8 cellular contexts compared by ENCODE assay signal in the genomic region with DNA sequence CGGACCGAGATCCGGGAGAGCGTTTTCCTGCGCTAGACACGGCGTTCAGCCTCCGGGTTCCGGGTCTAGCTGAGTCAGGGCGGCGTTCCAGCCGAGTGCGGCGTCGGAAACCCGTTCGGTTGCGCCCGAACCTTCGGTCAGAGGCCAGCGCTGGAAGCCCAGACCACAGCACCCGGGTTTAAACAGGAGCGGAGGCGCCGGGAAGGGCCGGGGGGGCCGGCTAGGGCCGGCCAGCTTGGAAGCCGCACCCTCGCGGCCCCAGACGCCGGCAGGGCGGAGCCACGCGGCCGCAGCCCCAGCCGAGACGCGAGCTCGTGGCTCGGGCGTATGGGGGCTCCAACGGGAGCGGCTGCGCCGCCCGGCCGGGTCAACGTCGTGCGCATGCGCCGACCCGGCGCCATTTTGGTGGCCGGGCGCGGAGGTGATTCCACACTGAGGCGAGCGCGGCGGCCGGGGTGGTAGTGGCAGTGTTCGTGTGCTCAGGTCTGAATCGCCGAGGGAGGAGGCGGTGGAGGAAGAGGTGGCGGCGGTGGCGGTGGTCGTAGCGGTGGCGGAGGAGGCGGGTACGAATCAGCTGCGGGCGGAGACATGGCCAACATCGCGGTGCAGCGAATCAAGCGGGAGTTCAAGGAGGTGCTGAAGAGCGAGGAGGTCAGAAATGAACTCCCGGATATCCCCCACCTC. TPM values are rescaled to one million over a fixed set of nuclear protein-coding genes. Genes with fewer than 3 reads are reported as not detected.
DNase-seq lines count a peak whose midpoint lies in the region; ATAC-seq and TF ChIP-seq lines count a peak whose summit lies in the region.

A gene with protein sequence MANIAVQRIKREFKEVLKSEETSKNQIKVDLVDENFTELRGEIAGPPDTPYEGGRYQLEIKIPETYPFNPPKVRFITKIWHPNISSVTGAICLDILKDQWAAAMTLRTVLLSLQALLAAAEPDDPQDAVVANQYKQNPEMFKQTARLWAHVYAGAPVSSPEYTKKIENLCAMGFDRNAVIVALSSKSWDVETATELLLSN (plus strand): TSS at position 397 of the 684 bp plus-strand sequence. CDS start 192 bp downstream, at position 589.

- H3K36me3 Mint-ChIP-seq in CD8-positive, alpha-beta T cell: peaks cover 15% of the 10 kb centered on the region
- H3K36me3 Mint-ChIP-seq in activated CD8-positive, alpha-beta memory T cell treated with anti-CD3 and anti-CD28 coated beads, Interleukin-2, amount 10 ng/mL, durations not matched to agents 7 days and 5 days: peaks cover 16% of the 10 kb centered on the region

- H3K9ac ChIP-seq in endocrine pancreas (ENCODE audit: control insufficient read depth, insufficient read depth, low read length): peak within 1 kb of the TSS; percentile 99

- CTCF ChIA-PET in CD8-positive, alpha-beta T cell (lab: Charles Lee): interaction anchor here (0.7 to 1.7 kb wide), 7 partner anchors 32 to 282 kb away, joined by 3 to 5 read pairs (median 4); a partner anchor contains a TSS
- CTCF ChIA-PET in activated CD8-positive, alpha-beta memory T cell treated with anti-CD3 and anti-CD28 coated beads, Interleukin-2, amount 10 ng/mL, durations not matched to agents 7 days and 5 days (lab: Charles Lee): interaction anchor here (1.3 to 3.6 kb wide), 6 partner anchors 35 to 619 kb away, joined by 3 to 17 read pairs (median 6); a partner anchor contains a TSS

- POLR2A ChIA-PET in CD8-positive, alpha-beta T cell (lab: Charles Lee): interaction anchor here (0.6 to 1.9 kb wide), 9 partner anchors 22 to 331 kb away, joined by 3 to 16 read pairs (median 3); a partner anchor contains a TSS

- H3K27ac Mint-ChIP-seq in CD8-positive, alpha-beta T cell: peak within 1 kb of the TSS; percentile 99
- peak within 1 kb of the TSS; percentile 96 for H3K27ac Mint-ChIP-seq in activated CD8-positive, alpha-beta memory T cell treated with anti-CD3 and anti-CD28 coated beads, Interleukin-2, amount 10 ng/mL, durations not matched to agents 7 days and 5 days

- DNase-seq in CD8-positive, alpha-beta T cell: peak; percentile 73 to 93 (median 87)
- DNase-seq in HS-5 (ENCODE audit: low read depth) (peak; percentile 47), NOMO-1 (lab: John Stamatoyannopoulos, UW; ENCODE audit: unreplicated experiment in 2 of 2) (peak; percentile 82 to 84), mesenteric fat pad (ENCODE audit: low spot score) (peak; percentile 98)
- DNase-seq in activated CD8-positive, alpha-beta memory T cell treated with anti-CD3 and anti-CD28 coated beads, Interleukin-2, amount 10 ng/mL, durations not matched to agents 7 days and 5 days: peak; percentile 91
- DNase-seq in stimulated activated CD8-positive, alpha-beta memory T cell treated with anti-CD3 and anti-CD28 coated beads, Interleukin-15, amount 100 ng/mL, for 24 hours (ENCODE audit: low read depth): peak; percentile 85

- no peak for TF ChIP-seq CTCF in CD8-positive, alpha-beta T cell (IDR thresholded peaks at IDR 0.05)

- ATAC-seq in CD8-positive, alpha-beta T cell: peak; percentile 82
- peak; percentile 62 for ATAC-seq in GM19468 (IDR thresholded peaks at IDR 0.05; ENCODE audit: extremely low read depth, unreplicated experiment)
- peak; percentile 90 for ATAC-seq in activated CD8-positive, alpha-beta memory T cell treated with anti-CD3 and anti-CD28 coated beads, Interleukin-2, amount 10 ng/mL, durations not matched to agents 7 days and 5 days

- intact Hi-C loops in CD8-positive, alpha-beta T cell (cut with DNase I, micrococcal nuclease): loop anchor here (1.0 to 10.0 kb wide), 12 partner anchors 19 to 627 kb away; a partner anchor contains a TSS

- peak within 1 kb of the TSS; percentile 99 for H3K4me3 Mint-ChIP-seq in CD8-positive, alpha-beta T cell
- peak within 1 kb of the TSS; percentile 94 for H3K4me3 Mint-ChIP-seq in activated CD8-positive, alpha-beta memory T cell treated with anti-CD3 and anti-CD28 coated beads, Interleukin-2, amount 10 ng/mL, durations not matched to agents 7 days and 5 days

- no peaks in the 10 kb centered on the region for H3K27me3 Mint-ChIP-seq in CD8-positive, alpha-beta T cell (ENCODE audit: low read depth)
- H3K27me3 Mint-ChIP-seq in activated CD8-positive, alpha-beta memory T cell treated with anti-CD3 and anti-CD28 coated beads, Interleukin-2, amount 10 ng/mL, durations not matched to agents 7 days and 5 days: no peaks in the 10 kb centered on the region

- no peaks in the 10 kb centered on the region for H3K9me3 ChIP-seq in CD8-positive, alpha-beta T cell (ENCODE audit: low read length)
- no peaks in the 10 kb centered on the region for H3K9me3 ChIP-seq in endocrine pancreas (ENCODE audit: control insufficient read depth, low read length)

- peak within 1 kb of the TSS; percentile 85 for H3K27ac ChIP-seq in CD8-positive, alpha-beta T cell (ENCODE audit: low read depth, low read length)

- peaks cover 44% of the 10 kb centered on the region for H3K4me1 Mint-ChIP-seq in CD8-positive, alpha-beta T cell (ENCODE audit: low read depth)
- H3K4me1 Mint-ChIP-seq in activated CD8-positive, alpha-beta memory T cell treated with anti-CD3 and anti-CD28 coated beads, Interleukin-2, amount 10 ng/mL, durations not matched to agents 7 days and 5 days: peaks cover 25% of the 10 kb centered on the region

- H3K9me3 Mint-ChIP-seq in CD8-positive, alpha-beta T cell: no peaks in the 10 kb centered on the region
- H3K9me3 Mint-ChIP-seq in activated CD8-positive, alpha-beta memory T cell treated with anti-CD3 and anti-CD28 coated beads, Interleukin-2, amount 10 ng/mL, durations not matched to agents 7 days and 5 days (ENCODE audit: low read depth): no peaks in the 10 kb centered on the region

- peak within 1 kb of the TSS; percentile 97 for H3K4me3 ChIP-seq in CD8-positive, alpha-beta T cell (ENCODE audit: low read depth, low read length)
- H3K4me3 ChIP-seq in endocrine pancreas (ENCODE audit: control insufficient read depth, insufficient read depth, low read length): peak within 1 kb of the TSS; percentile 94

- peaks cover 39% of the 10 kb centered on the region for H3K4me1 ChIP-seq in CD8-positive, alpha-beta T cell (ENCODE audit: insufficient read depth, low read length)
- H3K4me1 ChIP-seq in endocrine pancreas (ENCODE audit: control insufficient read depth, insufficient read depth, low read length): peaks cover 17% of the 10 kb centered on the region

- no peaks in the 10 kb centered on the region for H3K36me3 ChIP-seq in CD8-positive, alpha-beta T cell (ENCODE audit: insufficient read depth, low read length)
- H3K36me3 ChIP-seq in endocrine pancreas (ENCODE audit: control insufficient read depth, insufficient read depth, low read length): no peaks in the 10 kb centered on the region

- no peaks in the 10 kb centered on the region for H3K27me3 ChIP-seq in CD8-positive, alpha-beta T cell (ENCODE audit: insufficient read depth, low read length)
- H3K27me3 ChIP-seq in endocrine pancreas (ENCODE audit: control insufficient read depth, insufficient read depth, low read length): no peaks in the 10 kb centered on the region

RNA-seq across cellular contexts. Expression of the gene that starts here (rescaled TPM):
- 10 to 100 TPM; 33.1 to 35.8 TPM for total RNA-seq in CD8-positive, alpha-beta T cell
- 10 to 100 TPM; 75.4 to 90.4 TPM for total RNA-seq in activated CD8-positive, alpha-beta memory T cell treated with anti-CD3 and anti-CD28 coated beads, Interleukin-2, amount 10 ng/mL, durations not matched to agents 7 days and 5 days
- total RNA-seq in mesenteric fat pad: 71.8 TPM

Comparison
In these comparisons a context has a peak if more than half of its experiments do, and no peak if none do; other contexts are left out.
1. Peak in every context shown above with its lines: DNase-seq, ATAC-seq, H3K4me3 ChIP-seq and H3K27ac ChIP-seq.
2. DNase-seq: peak in every context shown above with its lines; median percentile 98 in mesenteric fat pad; 91 in activated CD8-positive, alpha-beta memory T cell treated with anti-CD3 and anti-CD28 coated beads, Interleukin-2, amount 10 ng/mL, durations not matched to agents 7 days and 5 days; 87 in CD8-positive, alpha-beta T cell; 85 in stimulated activated CD8-positive, alpha-beta memory T cell treated with anti-CD3 and anti-CD28 coated beads, Interleukin-15, amount 100 ng/mL, for 24 hours; 83 in NOMO-1; 47 in HS-5.